Comparison of ENCODE assay signal across 20 cellular contexts in genomic region chr2:235949567-235950472, GRCh38.
DNase-seq lines count a peak whose midpoint lies in the region; ATAC-seq and TF ChIP-seq lines count a peak whose summit lies in the region.
"Had no signal": no experiment of that assay in that cellular context is flagged by ENCODE, and none has a peak within 500 bp of the region (broad histone marks: within the 10 kb centered on the region; RNA-seq: fewer than 3 reads in every experiment).

No MANE protein-coding gene starts in this region.

- peak overlapping the region; percentile 67 for H3K27ac Mint-ChIP-seq in glutamatergic neuron (ENCODE audit: unreplicated experiment)
- peak overlapping the region; percentile 69 for H3K27ac Mint-ChIP-seq in stimulated activated effector memory CD8-positive, alpha-beta T cell treated with anti-CD3 and anti-CD28 coated beads, Interleukin-12 subunit alpha, Interleukin-12 subunit beta, amount 100 ng/mL, for 72 hours
- H3K27ac Mint-ChIP-seq in T-helper 2 cell treated with Interferon-gamma antibody and Interleukin-4, amounts not matched to agents 5 μg/mL and 100 μg/mL, for 36 hours, result no peak overlapping the region
- H3K27ac Mint-ChIP-seq: CD8-positive, alpha-beta memory T cell had no signal

- no peaks in the 10 kb centered on the region for H3K27me3 Mint-ChIP-seq in glutamatergic neuron (ENCODE audit: unreplicated experiment)
- peaks cover 57% of the 10 kb centered on the region for H3K27me3 Mint-ChIP-seq in T-helper 2 cell treated with Interferon-gamma antibody and Interleukin-4, amounts not matched to agents 5 μg/mL and 100 μg/mL, for 36 hours (ENCODE audit: low read depth)

- H3K4me1 ChIP-seq in SJCRH30 (peaks cover 23% of the 10 kb centered on the region), neuronal stem cell (ENCODE audit: control insufficient read depth in 2 of 2, insufficient read depth in 1 of 2, low read depth in 1 of 2, low read length in 2 of 2) (peaks cover 5 to 31% of the 10 kb centered on the region in 2 donors)
- H3K4me1 ChIP-seq: HAP-1 had no signal

- no peak overlapping the region for H2BK120ac ChIP-seq in neuronal stem cell (ENCODE audit: low read depth, low read length)

- H3K18ac ChIP-seq in neuronal stem cell (ENCODE audit: low read length), result no peak overlapping the region

- H3K9me3 Mint-ChIP-seq in glutamatergic neuron (ENCODE audit: unreplicated experiment), result peaks cover 3% of the 10 kb centered on the region
- no peaks in the 10 kb centered on the region for H3K9me3 Mint-ChIP-seq in stimulated activated effector memory CD8-positive, alpha-beta T cell treated with anti-CD3 and anti-CD28 coated beads, Interleukin-12 subunit alpha, Interleukin-12 subunit beta, amount 100 ng/mL, for 72 hours
- no peaks in the 10 kb centered on the region for H3K9me3 Mint-ChIP-seq in T-helper 2 cell treated with Interferon-gamma antibody and Interleukin-4, amounts not matched to agents 5 μg/mL and 100 μg/mL, for 36 hours
- H3K9me3 Mint-ChIP-seq: CD8-positive, alpha-beta memory T cell had no signal

- no peaks in the 10 kb centered on the region for H3K36me3 Mint-ChIP-seq in glutamatergic neuron (ENCODE audit: unreplicated experiment)
- H3K36me3 Mint-ChIP-seq in stimulated activated effector memory CD8-positive, alpha-beta T cell treated with anti-CD3 and anti-CD28 coated beads, Interleukin-12 subunit alpha, Interleukin-12 subunit beta, amount 100 ng/mL, for 72 hours, result no peaks in the 10 kb centered on the region
- H3K36me3 Mint-ChIP-seq in T-helper 2 cell treated with Interferon-gamma antibody and Interleukin-4, amounts not matched to agents 5 μg/mL and 100 μg/mL, for 36 hours (ENCODE audit: low read depth), result no peaks in the 10 kb centered on the region

- no peak for ATAC-seq in stimulated activated effector memory CD8-positive, alpha-beta T cell treated with anti-CD3 and anti-CD28 coated beads, Interleukin-12 subunit alpha, Interleukin-12 subunit beta, amount 100 ng/mL, for 72 hours
- ATAC-seq in HG02610 (IDR thresholded peaks at IDR 0.05; ENCODE audit: unreplicated experiment) (no peak), HG03280 (IDR thresholded peaks at IDR 0.05; ENCODE audit: unreplicated experiment) (no peak)
- ATAC-seq: K562, SK-N-SH treated with all-trans-retinoic acid at 6 μM for 48 hours had no signal

- H4K91ac ChIP-seq in neuronal stem cell (ENCODE audit: low read depth, low read length, poor library complexity), result no peak overlapping the region

- DNase-seq in SJCRH30 (peak; percentile 41 to 58), glutamatergic neuron (no peak), neuronal stem cell (ENCODE audit: low spot score) (no peak), NCI-H774 (lab: John Stamatoyannopoulos, UW) (no peak)
- no peak for DNase-seq in stimulated activated effector memory CD8-positive, alpha-beta T cell treated with anti-CD3 and anti-CD28 coated beads, Interleukin-12 subunit alpha, Interleukin-12 subunit beta, amount 100 ng/mL, for 72 hours (ENCODE audit: low spot score in 2 of 2)
- DNase-seq in T-helper 2 cell treated with Interferon-gamma antibody and Interleukin-4, amounts not matched to agents 5 μg/mL and 100 μg/mL, for 36 hours (ENCODE audit: low spot score), result no peak
- DNase-seq: CD8-positive, alpha-beta memory T cell; DMS53; EL; NCI-H1105; NCI-H1694; NCI-H510A treated with DMSO at 0.1 percent for 48 hours; NCI-H82; RPMI8226; SHP77 treated with DMSO at 0.1 percent for 48 hours had no signal

- H3K4me3 Mint-ChIP-seq in glutamatergic neuron (ENCODE audit: unreplicated experiment), result peak overlapping the region; percentile 21
- H3K4me3 Mint-ChIP-seq in stimulated activated effector memory CD8-positive, alpha-beta T cell treated with anti-CD3 and anti-CD28 coated beads, Interleukin-12 subunit alpha, Interleukin-12 subunit beta, amount 100 ng/mL, for 72 hours, result no peak overlapping the region
- no peak overlapping the region for H3K4me3 Mint-ChIP-seq in T-helper 2 cell treated with Interferon-gamma antibody and Interleukin-4, amounts not matched to agents 5 μg/mL and 100 μg/mL, for 36 hours

- peak overlapping the region; percentile 42 for H2AFZ ChIP-seq in neuronal stem cell (ENCODE audit: low read length)

- no peak overlapping the region for H3K14ac ChIP-seq in neuronal stem cell (ENCODE audit: low read length)

- WGBS in neuronal stem cell (ENCODE audit: extremely low coverage in 2 of 2, insufficient read length in 2 of 2, insufficient replicate concordance in 1 of 2), 2 donors, result no CpG with 5 or more reads among the region's 17 CpGs

- no peak overlapping the region for H3K4me2 ChIP-seq in neuronal stem cell (ENCODE audit: insufficient read depth, low read length, poor library complexity, severe bottlenecking)

- H2BK12ac ChIP-seq in neuronal stem cell (ENCODE audit: low read length), result no peak overlapping the region

- no peaks in the 10 kb centered on the region for H3K27me3 ChIP-seq in SJCRH30
- no peaks in the 10 kb centered on the region for H3K27me3 ChIP-seq in neuronal stem cell (ENCODE audit: control insufficient read depth in 3 of 3, insufficient read depth in 3 of 3, low read depth in 1 of 3, low read length in 3 of 3)

- no peak overlapping the region for H4K8ac ChIP-seq in neuronal stem cell (ENCODE audit: low read depth, low read length)

- no peak overlapping the region for H3K9ac ChIP-seq in neuronal stem cell (ENCODE audit: low read depth, low read length, poor library complexity)

- H3K27ac ChIP-seq in SJCRH30 (peak overlapping the region; percentile 64), neuronal stem cell (replicated peaks; ENCODE audit: low read length) (no peak overlapping the region)

- H3K4me1 Mint-ChIP-seq in glutamatergic neuron (ENCODE audit: low read depth, unreplicated experiment), result peaks cover 19% of the 10 kb centered on the region
- H3K4me1 Mint-ChIP-seq in stimulated activated effector memory CD8-positive, alpha-beta T cell treated with anti-CD3 and anti-CD28 coated beads, Interleukin-12 subunit alpha, Interleukin-12 subunit beta, amount 100 ng/mL, for 72 hours, result peaks cover 25% of the 10 kb centered on the region
- peaks cover 14% of the 10 kb centered on the region for H3K4me1 Mint-ChIP-seq in T-helper 2 cell treated with Interferon-gamma antibody and Interleukin-4, amounts not matched to agents 5 μg/mL and 100 μg/mL, for 36 hours (ENCODE audit: low read depth)

- H3K36me3 ChIP-seq in SJCRH30, result no peaks in the 10 kb centered on the region
- peaks cover 0 to 8% of the 10 kb centered on the region in 2 donors for H3K36me3 ChIP-seq in neuronal stem cell (replicated peaks in 1 of 2; ENCODE audit: control insufficient read depth in 2 of 2, insufficient read depth in 2 of 2, low read length in 2 of 2)
- H3K36me3 ChIP-seq: HAP-1 had no signal

- no peak overlapping the region for H3K23ac ChIP-seq in neuronal stem cell (ENCODE audit: low read depth, low read length, poor library complexity)

- no peak overlapping the region for H3K4me3 ChIP-seq in SJCRH30
- no peak overlapping the region for H3K4me3 ChIP-seq in neuronal stem cell (ENCODE audit: low read length in 2 of 2)
- H3K4me3 ChIP-seq: HAP-1, K562 had no signal

- no peak overlapping the region for H2BK15ac ChIP-seq in neuronal stem cell (ENCODE audit: low read length)

- no peak overlapping the region for H2AK5ac ChIP-seq in neuronal stem cell (ENCODE audit: low read depth, low read length)

- H3K9me3 ChIP-seq in SJCRH30 (replicated peaks) (no peaks in the 10 kb centered on the region), neuronal stem cell (replicated peaks in 1 of 2; ENCODE audit: control insufficient read depth in 2 of 2, insufficient read depth in 1 of 2, low read depth in 1 of 2, low read length in 2 of 2) (no peaks in the 10 kb centered on the region)
- H3K9me3 ChIP-seq: HAP-1 had no signal

- H3K4ac ChIP-seq in neuronal stem cell (ENCODE audit: low read length), result no peak overlapping the region

- no peak for TF ChIP-seq CTCF in glutamatergic neuron (IDR thresholded peaks at IDR 0.05; ENCODE audit: partially characterized antibody, unreplicated experiment)

- no peaks in the 10 kb centered on the region for H3K79me1 ChIP-seq in neuronal stem cell (ENCODE audit: low read depth, low read length)

- H2BK5ac ChIP-seq in neuronal stem cell (ENCODE audit: low read length), result no peak overlapping the region

Comparison
In these comparisons a context has a peak if more than half of its experiments do, and no peak if none do; other contexts are left out.
1. DNase-seq: peak in SJCRH30 (2 of 2); none in glutamatergic neuron (single experiment), neuronal stem cell (single experiment), stimulated activated effector memory CD8-positive, alpha-beta T cell treated with anti-CD3 and anti-CD28 coated beads, Interleukin-12 subunit alpha, Interleukin-12 subunit beta, amount 100 ng/mL, for 72 hours (0 of 2), NCI-H774 (single experiment) and T-helper 2 cell treated with Interferon-gamma antibody and Interleukin-4, amounts not matched to agents 5 μg/mL and 100 μg/mL, for 36 hours (single experiment).